ENCODE assay signal across 8 cellular contexts in the genomic region with DNA sequence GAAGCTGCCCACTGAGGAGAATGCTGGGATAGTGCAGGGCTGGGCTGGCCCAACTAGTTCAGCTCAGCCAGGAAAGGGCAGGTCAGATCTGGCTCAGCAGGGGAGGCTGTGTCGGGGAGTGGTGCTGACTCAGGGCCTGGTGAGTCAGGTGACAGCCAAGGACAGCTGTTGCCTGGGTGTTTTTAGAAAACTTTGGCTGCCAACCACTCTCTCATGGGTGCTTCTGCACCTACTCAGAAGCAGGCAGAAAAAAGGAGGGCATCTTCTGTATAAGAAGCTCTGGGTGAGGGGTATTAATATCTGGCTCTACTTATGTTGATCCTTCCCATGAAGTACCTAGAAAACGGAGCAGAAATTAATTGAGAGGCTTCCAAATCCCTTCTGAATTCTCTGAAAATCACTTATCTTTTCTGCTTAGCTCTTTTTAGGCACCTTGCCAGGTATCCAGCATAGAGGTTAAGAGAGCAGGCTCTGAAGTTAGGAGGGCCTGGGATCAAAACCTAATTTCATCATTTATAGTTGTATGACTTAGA. TPM values are rescaled to one million over a fixed set of nuclear protein-coding genes. Genes with fewer than 3 reads are reported as not detected.
DNase-seq lines count a peak whose midpoint lies in the region; ATAC-seq and TF ChIP-seq lines count a peak whose summit lies in the region.

No MANE protein-coding gene starts in this region.

- no peak overlapping the region for H3K4me3 ChIP-seq in fibroblast of mammary gland (ENCODE audit: control insufficient read depth, low read depth, low read length)
- H3K4me3 ChIP-seq in urinary bladder (ENCODE audit: low read depth, low read length), result no peak overlapping the region

- no peaks in the 10 kb centered on the region for H3K4me1 ChIP-seq in urinary bladder (ENCODE audit: insufficient read depth)

- H3K27ac ChIP-seq in urinary bladder (ENCODE audit: low read depth), result peak overlapping the region; percentile 57

- no peaks in the 10 kb centered on the region for H3K36me3 ChIP-seq in urinary bladder (ENCODE audit: insufficient read depth)

- 17% methylated on average over 2 of the region's 2 CpGs for WGBS in urinary bladder

- TF ChIP-seq CTCF in fibroblast of mammary gland (conservative IDR thresholded peaks at IDR 0.05; ENCODE audit: control insufficient read depth, insufficient read depth, low read depth, low read length), result no peak

- no peak for ATAC-seq in HG03025 (IDR thresholded peaks at IDR 0.05; ENCODE audit: low FRiP score, unreplicated experiment)

- DNase-seq in GF-D8 (lab: John Stamatoyannopoulos, UW), result peak; percentile 24
- DNase-seq in LoVo (ENCODE audit: low spot score), result peak; percentile 91
- peak; percentile 13 for DNase-seq in activated CD4-positive, alpha-beta T cell treated with anti-CD3 and anti-CD28 coated beads for 4 hours
- peak; percentile 94 for DNase-seq in fibroblast of mammary gland (ENCODE audit: low read depth)
- peak; percentile 48 for DNase-seq in non-pigmented ciliary epithelial cell (ENCODE audit: low read depth)
- DNase-seq in NCI-H187 treated with DMSO at 0.1 percent for 48 hours (lab: John Stamatoyannopoulos, UW), result no peak

RNA-seq across cellular contexts. Expression of a gene that starts 15.6 kb away (rescaled TPM):
- 106 TPM for total RNA-seq in urinary bladder
- 80.0 TPM for polyA plus RNA-seq in urinary bladder

RNA-seq across cellular contexts. Expression of a gene that starts 36.0 kb away (rescaled TPM):
- 5.4 TPM for total RNA-seq in urinary bladder
- polyA plus RNA-seq in urinary bladder, result 6.9 TPM
